Comparison of ENCODE assay signal across 8 cellular contexts in genomic region chr7:100335566-100336466, GRCh38. TPM values are rescaled to one million over a fixed set of nuclear protein-coding genes. Genes with fewer than 3 reads are reported as not detected.
DNase-seq lines count a peak whose midpoint lies in the region; ATAC-seq and TF ChIP-seq lines count a peak whose summit lies in the region.
"Not testable (repeated sequence)": the region's sequence is repeated elsewhere in the genome, so short reads cannot be mapped to it uniquely, and the experiment has no call there.

No MANE protein-coding gene starts in this region.

- TF ChIP-seq RAD21 in IMR-90 (IDR thresholded peaks at IDR 0.05; ENCODE audit: low read length) = not testable (repeated sequence)

- dilution Hi-C loops in IMR-90 (cut with HindIII; ENCODE audit: low sequenced_read_pairs, unreplicated experiment) = not testable (repeated sequence)

- DNase-seq in DMS 273 treated with DMSO at 0.1 percent for 48 hours (lab: John Stamatoyannopoulos, UW) (peak; percentile 90), IMR-90 (peak; percentile 91), OCI-LY7 (ENCODE audit: low spot score) (peak; percentile 90), activated T-cell treated with anti-CD3 and anti-CD28 coated beads for 4 hours (peak; percentile 69), epithelial cell of prostate (ENCODE audit: low read depth, low spot score) (peak; percentile 63), mucosa of gallbladder (ENCODE audit: low spot score) (peak; percentile 93)
- DNase-seq in stimulated activated CD8-positive, alpha-beta memory T cell treated with anti-CD3 and anti-CD28 coated beads, Interleukin-4, amount 100 ng/mL, for 24 hours (ENCODE audit: low read depth) = peak; percentile 77

- peak overlapping the region; percentile 37; the same call in 1 of the 2 replicates for H3K14ac ChIP-seq in IMR-90 (replicated peaks; ENCODE audit: low read depth, low read length)

- not testable (repeated sequence) for TF ChIP-seq CTCF in IMR-90 (conservative IDR thresholded peaks at IDR 0.05; ENCODE audit: low read depth, low read length); OCI-LY7 (conservative IDR thresholded peaks at IDR 0.05; ENCODE audit: low read length)

- not testable (repeated sequence) for H3K9me3 ChIP-seq in IMR-90 (ENCODE audit: control insufficient read depth, insufficient read depth, low read length); OCI-LY7 (ENCODE audit: low read length)

- not testable (repeated sequence) for H3K23ac ChIP-seq in IMR-90 (ENCODE audit: low read depth, low read length)

- H3K9ac ChIP-seq in IMR-90 (ENCODE audit: low read depth, low read length) = peak overlapping the region; percentile 59

- H3K56ac ChIP-seq in IMR-90 (ENCODE audit: extremely low read depth, insufficient read depth, low read length) = not testable (repeated sequence)

- not testable (repeated sequence) for H3K4me1 ChIP-seq in IMR-90 (ENCODE audit: control insufficient read depth, insufficient read depth, low read length)
- H3K4me1 ChIP-seq in OCI-LY7 (ENCODE audit: insufficient read depth, low read length, poor library complexity, severe bottlenecking) = peaks cover 19% of the 10 kb centered on the region

- not testable (repeated sequence) for H3K79me1 ChIP-seq in IMR-90 (ENCODE audit: low read depth in 1 of 2, low read length in 2 of 2)

- ATAC-seq in GM21528 (IDR thresholded peaks at IDR 0.05; ENCODE audit: low FRiP score, unreplicated experiment) (peak; percentile 96), IMR-90 (ENCODE audit: low read depth) (peak; percentile 98)

- H3K27me3 ChIP-seq in IMR-90 (ENCODE audit: control insufficient read depth, insufficient read depth, low read length) = not testable (repeated sequence)

- H3K4me3 ChIP-seq in IMR-90 (ENCODE audit: insufficient read depth, low read depth, low read length) = peak overlapping the region; percentile 62
- H3K4me3 ChIP-seq in OCI-LY7 (ENCODE audit: low read depth, low read length, poor library complexity, severe bottlenecking) = peak overlapping the region; percentile 95

- intact Hi-C loops in IMR-90 (cut with micrococcal nuclease); OCI-LY7 (cut with micrococcal nuclease; ENCODE audit: unreplicated experiment): not testable (repeated sequence)

- peak overlapping the region; percentile 93 for H2AFZ ChIP-seq in IMR-90 (replicated peaks; ENCODE audit: low read length, poor library complexity)
- H2AFZ ChIP-seq in OCI-LY7 (ENCODE audit: low read length) = not testable (repeated sequence)

- 0% methylated on average over 21 of the region's 85 CpGs; no CpG with 5 or more reads in 1 of the 2 experiments for WGBS in IMR-90 (ENCODE audit: extremely low coverage in 2 of 2, insufficient read length in 1 of 2), 2 experiments

- not testable (repeated sequence) for H3K18ac ChIP-seq in IMR-90 (ENCODE audit: low read depth, low read length)

- peak overlapping the region in 1 of 2 experiments; percentile 80; a peak in 2 of 4 replicates for H4K8ac ChIP-seq in IMR-90 (ENCODE audit: low read depth in 2 of 2, low read length in 2 of 2)

- in situ Hi-C loops in IMR-90 (cut with MboI; ENCODE audit: low sequenced_read_pairs) = not testable (repeated sequence)

- peaks cover 41% of the 10 kb centered on the region for H3K79me2 ChIP-seq in OCI-LY7 (ENCODE audit: insufficient read depth, low read depth, low read length)

- POLR2A ChIA-PET in IMR-90 (lab: Charles Lee; ENCODE audit: unreplicated experiment); OCI-LY7 (lab: Charles Lee): not testable (repeated sequence)

- not testable (repeated sequence) for H3K9me1 ChIP-seq in IMR-90 (ENCODE audit: insufficient read depth, low read length)

- not testable (repeated sequence) for H2BK20ac ChIP-seq in IMR-90 (ENCODE audit: low read depth, low read length)

- peak overlapping the region; percentile 23; the same call in 1 of the 2 replicates for H2BK120ac ChIP-seq in IMR-90 (ENCODE audit: low read depth, low read length)

- peak overlapping the region; percentile 50 for H3K27ac ChIP-seq in IMR-90 (ENCODE audit: insufficient read depth, low read length)
- peak overlapping the region; percentile 75 for H3K27ac ChIP-seq in OCI-LY7 (ENCODE audit: low read depth, low read length, poor library complexity, severe bottlenecking)
- peak overlapping the region; percentile 82 for H3K27ac ChIP-seq in epithelial cell of prostate

- H4K5ac ChIP-seq in IMR-90 (ENCODE audit: low read depth, low read length) = not testable (repeated sequence)

- H2AK5ac ChIP-seq in IMR-90 (ENCODE audit: low read depth, low read length) = peak overlapping the region; percentile 87; the same call in 1 of the 2 replicates

- H3K4ac ChIP-seq in IMR-90 (ENCODE audit: low read depth, low read length) = peak overlapping the region; percentile 83

- H3K36me3 ChIP-seq in IMR-90 (ENCODE audit: control insufficient read depth, insufficient read depth, low read length) = not testable (repeated sequence)
- peaks cover 29% of the 10 kb centered on the region for H3K36me3 ChIP-seq in OCI-LY7 (ENCODE audit: insufficient read depth, low read length)

- not testable (repeated sequence) for H2BK15ac ChIP-seq in IMR-90 (ENCODE audit: low read depth, low read length)

- not testable (repeated sequence) for H2AK9ac ChIP-seq in IMR-90 (replicated peaks; ENCODE audit: low read depth, low read length, poor library complexity)

- not testable (repeated sequence) for H3K9me2 ChIP-seq in OCI-LY7 (ENCODE audit: insufficient read depth, low read length)

- peak; percentile 94 for TF ChIP-seq POLR2A in IMR-90 (IDR thresholded peaks at IDR 0.05; ENCODE audit: low read depth, low read length)

- H3K4me2 ChIP-seq in IMR-90 (ENCODE audit: low read depth, low read length) = not testable (repeated sequence)
- H3K4me2 ChIP-seq in OCI-LY7 (ENCODE audit: low read length) = peak overlapping the region; percentile 69

- not testable (repeated sequence) for BruUV-seq in IMR-90 (replicated peaks; lab: Mats Ljungman, UMichigan); OCI-LY7 (replicated peaks; lab: Mats Ljungman, UMichigan)

- peak overlapping the region; percentile 66 for H2BK5ac ChIP-seq in IMR-90 (ENCODE audit: low read depth, low read length, poor library complexity, severe bottlenecking)

- H4K91ac ChIP-seq in IMR-90 (ENCODE audit: insufficient read depth, low read depth, low read length) = peak overlapping the region; percentile 46; the same call in 1 of the 2 replicates

- H4K20me1 ChIP-seq in IMR-90 (ENCODE audit: insufficient read depth, low read length); OCI-LY7 (ENCODE audit: insufficient read depth, low read length): not testable (repeated sequence)

- CTCF ChIA-PET in IMR-90 (lab: Yijun Ruan, JAX); OCI-LY7 (lab: Charles Lee; ENCODE audit: unreplicated experiment): not testable (repeated sequence)

TF ChIP-seq in IMR-90, 13 proteins besides CTCF, POLR2A, EP300 and RAD21:
- TF ChIP-seq MAZ (IDR thresholded peaks at IDR 0.05; ENCODE audit: borderline replicate concordance, low read depth, low read length) = peak; percentile 37; the same call in 1 of the 2 replicates

RNA-seq across cellular contexts. Expression of gene PILRB, which starts 22.1 kb away (rescaled TPM):
- total RNA-seq in IMR-90 (2012; rRNA removed) = 3.3 and 3.4 TPM in 2 replicates
- 22.1 and 22.2 TPM in 2 replicates for polyA plus RNA-seq in IMR-90 (2012; rRNA removed)
- polyA plus RNA-seq in IMR-90 (2012; cell fraction: cytosol; rRNA removed) = 7.7 TPM in 2 replicates
- 142 and 264 TPM in 2 replicates for polyA plus RNA-seq in IMR-90 (2012; cell fraction: nucleus; rRNA removed; ENCODE audit: low replicate concordance)
- 90.2 and 102 TPM in 2 replicates for total RNA-seq in OCI-LY7 (2014; rRNA removed; shearing (Covaris generic))
- total RNA-seq in OCI-LY7 (2022) = 95.0 and 106 TPM in 2 replicates
- total RNA-seq in mucosa of gallbladder = 70.3 TPM

RNA-seq across cellular contexts. Expression of gene SPDYE3, which starts 28.3 kb away (rescaled TPM):
- total RNA-seq in IMR-90 (2012; rRNA removed) (not detected in 2 replicates), OCI-LY7 (2022) (not detected in 2 replicates), mucosa of gallbladder (not detected)
- not detected in 2 replicates for polyA plus RNA-seq in IMR-90 (2012; rRNA removed)
- not detected in 2 replicates for polyA plus RNA-seq in IMR-90 (2012; cell fraction: cytosol; rRNA removed)
- not detected in 2 replicates for polyA plus RNA-seq in IMR-90 (2012; cell fraction: nucleus; rRNA removed; ENCODE audit: low replicate concordance)
- not detected in 2 replicates for total RNA-seq in OCI-LY7 (2014; rRNA removed; shearing (Covaris generic))

RNA-seq across cellular contexts. Expression of gene PILRA, which starts 37.5 kb away (rescaled TPM):
- total RNA-seq in IMR-90 (2012; rRNA removed) = not detected in 2 replicates
- 0.13 and 0.56 TPM in 2 replicates for polyA plus RNA-seq in IMR-90 (2012; rRNA removed)
- 0.29 TPM in 1 of 2 replicates, not detected in the other for polyA plus RNA-seq in IMR-90 (2012; cell fraction: cytosol; rRNA removed)
- 3.6 and 4.6 TPM in 2 replicates for polyA plus RNA-seq in IMR-90 (2012; cell fraction: nucleus; rRNA removed; ENCODE audit: low replicate concordance)
- total RNA-seq in OCI-LY7 (2014; rRNA removed; shearing (Covaris generic)) = 6.4 and 8.0 TPM in 2 replicates
- total RNA-seq in OCI-LY7 (2022) = 13.5 and 16.0 TPM in 2 replicates
- 8.0 TPM for total RNA-seq in mucosa of gallbladder

Comparison
In these comparisons a context has a peak if more than half of its experiments do, and no peak if none do; other contexts are left out.
1. Peak in every context shown above with its lines: DNase-seq, ATAC-seq, H3K4me3 ChIP-seq and H3K27ac ChIP-seq.
2. RNA of gene PILRB, which starts 22.1 kb away (total RNA-seq): 90.2 to 106 TPM in OCI-LY7 and 70.3 TPM in mucosa of gallbladder (single experiment); 3.3 to 3.4 TPM in IMR-90; every median in the first group is over 10 times any median in the second.